In genomic region chr18:33820517-33821368, GRCh38 we compare ENCODE assay signal across 13 cellular contexts.
DNase-seq lines count a peak whose midpoint lies in the region; ATAC-seq lines count a peak whose summit lies in the region.
"Had no signal": no experiment of that assay in that cellular context is flagged by ENCODE, and none has a peak within 500 bp of the region (broad histone marks: within the 10 kb centered on the region; RNA-seq: fewer than 3 reads in every experiment).

No MANE protein-coding gene starts in this region.

- H3K4me3 ChIP-seq in H7 (ENCODE audit: insufficient read depth, low read depth, low read length) (no peak overlapping the region), neuronal stem cell (ENCODE audit: low read length in 2 of 2) (peak overlapping the region in 1 of 2 donors; percentile 54), GM23248 (no peak overlapping the region)
- H3K4me3 ChIP-seq: gastrocnemius medialis, thoracic aorta had no signal

- H3K4me2 ChIP-seq in neuronal stem cell (ENCODE audit: insufficient read depth, low read length, poor library complexity, severe bottlenecking) (no peak overlapping the region), GM23248 (ENCODE audit: unreplicated experiment) (no peak overlapping the region)

- H3K36me3 Mint-ChIP-seq in activated CD4-positive, alpha-beta T cell treated with anti-CD3 and anti-CD28 coated beads, Interleukin-2, amount 10 ng/mL, durations not matched to agents 24 days and 14 days (ENCODE audit: low read depth), result no peaks in the 10 kb centered on the region

- H4K20me1 ChIP-seq in GM23248 (ENCODE audit: insufficient read depth), result no peaks in the 10 kb centered on the region

- H3K18ac ChIP-seq in neuronal stem cell (ENCODE audit: low read length), result no peak overlapping the region

- H3K27me3 ChIP-seq in H7 (ENCODE audit: control insufficient read depth, insufficient read depth, low read length) (no peaks in the 10 kb centered on the region), neuronal stem cell (ENCODE audit: control insufficient read depth in 3 of 3, insufficient read depth in 3 of 3, low read depth in 1 of 3, low read length in 3 of 3) (peaks cover 0 to 17% (median 0%) of the 10 kb centered on the region in 3 experiments), GM23248 (replicated peaks; ENCODE audit: insufficient read depth) (no peaks in the 10 kb centered on the region)
- H3K27me3 ChIP-seq: gastrocnemius medialis had no signal

- H3K4ac ChIP-seq in neuronal stem cell (ENCODE audit: low read length), result no peak overlapping the region

- in situ Hi-C loops in GM23248 (cut with MboI), result no loop called here

- no CpG with 5 or more reads among the region's 39 CpGs for WGBS in neuronal stem cell (ENCODE audit: extremely low coverage in 2 of 2, insufficient read length in 2 of 2, insufficient replicate concordance in 1 of 2), 2 donors
- 46 to 70% methylated on average over 14 to 39 of the region's 39 CpGs for WGBS in GM23248 (ENCODE audit: low coverage in 1 of 2, low lambda C conversion rate in 2 of 2, missing lambda C conversion rate in 2 of 2), 2 experiments

- no peaks in the 10 kb centered on the region for H3K4me1 Mint-ChIP-seq in activated CD4-positive, alpha-beta T cell treated with anti-CD3 and anti-CD28 coated beads, Interleukin-2, amount 10 ng/mL, durations not matched to agents 24 days and 14 days

- H3K4me3 Mint-ChIP-seq in activated CD4-positive, alpha-beta T cell treated with anti-CD3 and anti-CD28 coated beads, Interleukin-2, amount 10 ng/mL, durations not matched to agents 24 days and 14 days, result no peak overlapping the region

- no peaks in the 10 kb centered on the region for H3K9me3 ChIP-seq in neuronal stem cell (replicated peaks in 1 of 2; ENCODE audit: control insufficient read depth in 2 of 2, insufficient read depth in 1 of 2, low read depth in 1 of 2, low read length in 2 of 2)
- H3K9me3 ChIP-seq in GM23248 (ENCODE audit: low read depth), result no peaks in the 10 kb centered on the region
- H3K9me3 ChIP-seq: gastrocnemius medialis, thoracic aorta had no signal

- ATAC-seq in HG02798 (IDR thresholded peaks at IDR 0.05; ENCODE audit: poor library complexity, unreplicated experiment) (no peak), GM19351 (IDR thresholded peaks at IDR 0.05; ENCODE audit: unreplicated experiment) (no peak)
- ATAC-seq: gastrocnemius medialis had no signal

- no peak overlapping the region for H3K9ac ChIP-seq in neuronal stem cell (ENCODE audit: low read depth, low read length, poor library complexity)
- H3K9ac ChIP-seq in GM23248, result no peak overlapping the region

- no peak overlapping the region for H3K14ac ChIP-seq in neuronal stem cell (ENCODE audit: low read length)

- no peak overlapping the region for H2BK120ac ChIP-seq in neuronal stem cell (ENCODE audit: low read depth, low read length)

- no peak overlapping the region for H4K8ac ChIP-seq in neuronal stem cell (ENCODE audit: low read depth, low read length)

- H2AFZ ChIP-seq in neuronal stem cell (ENCODE audit: low read length) (peak overlapping the region; percentile 74), GM23248 (no peak overlapping the region)

- H3K27ac ChIP-seq in neuronal stem cell (replicated peaks; ENCODE audit: low read length), result no peak overlapping the region
- no peak overlapping the region for H3K27ac ChIP-seq in GM23248
- H3K27ac ChIP-seq: gastrocnemius medialis, thoracic aorta had no signal

- H3K36me3 ChIP-seq in H7 (replicated peaks; ENCODE audit: control insufficient read depth, insufficient read depth, low read length) (no peaks in the 10 kb centered on the region), neuronal stem cell (replicated peaks in 1 of 2; ENCODE audit: control insufficient read depth in 2 of 2, insufficient read depth in 2 of 2, low read length in 2 of 2) (no peaks in the 10 kb centered on the region), GM23248 (ENCODE audit: low read depth) (no peaks in the 10 kb centered on the region)
- H3K36me3 ChIP-seq: gastrocnemius medialis, thoracic aorta had no signal

- H3K4me1 ChIP-seq in neuronal stem cell (ENCODE audit: control insufficient read depth in 2 of 2, insufficient read depth in 1 of 2, low read depth in 1 of 2, low read length in 2 of 2) (no peaks in the 10 kb centered on the region), GM23248 (ENCODE audit: insufficient read depth) (no peaks in the 10 kb centered on the region)
- H3K4me1 ChIP-seq: gastrocnemius medialis had no signal

- H3K79me1 ChIP-seq in neuronal stem cell (ENCODE audit: low read depth, low read length), result no peaks in the 10 kb centered on the region

- H3K27me3 Mint-ChIP-seq in activated CD4-positive, alpha-beta T cell treated with anti-CD3 and anti-CD28 coated beads, Interleukin-2, amount 10 ng/mL, durations not matched to agents 24 days and 14 days, result no peaks in the 10 kb centered on the region

- H3K9me2 ChIP-seq in GM23248 (ENCODE audit: insufficient read depth), result no peaks in the 10 kb centered on the region

- H3K9me3 Mint-ChIP-seq in activated CD4-positive, alpha-beta T cell treated with anti-CD3 and anti-CD28 coated beads, Interleukin-2, amount 10 ng/mL, durations not matched to agents 24 days and 14 days, result peaks cover 3% of the 10 kb centered on the region

- no peak overlapping the region for H4K91ac ChIP-seq in neuronal stem cell (ENCODE audit: low read depth, low read length, poor library complexity)

- H2BK15ac ChIP-seq in neuronal stem cell (ENCODE audit: low read length), result no peak overlapping the region

- H2BK12ac ChIP-seq in neuronal stem cell (ENCODE audit: low read length), result no peak overlapping the region

- intact Hi-C loops in activated CD4-positive, alpha-beta T cell treated with anti-CD3 and anti-CD28 coated beads, Interleukin-2, amount 10 ng/mL, durations not matched to agents 24 days and 14 days (cut with micrococcal nuclease), result no loop called here

- peak; percentile 4 for DNase-seq in H7
- peak; percentile 20 for DNase-seq in astrocyte of the hippocampus (ENCODE audit: low read depth, low spot score)
- peak; percentile 55 for DNase-seq in islet precursor cell
- no peak for DNase-seq in neuronal stem cell (ENCODE audit: low spot score)
- no peak for DNase-seq in activated CD4-positive, alpha-beta T cell treated with anti-CD3 and anti-CD28 coated beads, Interleukin-2, amount 10 ng/mL, durations not matched to agents 24 days and 14 days
- no peak for DNase-seq in GM23248
- DNase-seq: activated naive CD4-positive, alpha-beta T cell; effector memory CD4-positive, alpha-beta T cell; gastrocnemius medialis; NCI-H510A treated with DMSO at 0.1 percent for 48 hours had no signal

- H2AK5ac ChIP-seq in neuronal stem cell (ENCODE audit: low read depth, low read length), result no peak overlapping the region

- H3K23ac ChIP-seq in neuronal stem cell (ENCODE audit: low read depth, low read length, poor library complexity), result no peak overlapping the region

- no peaks in the 10 kb centered on the region for H3K79me2 ChIP-seq in GM23248 (ENCODE audit: insufficient read depth)

- no peak overlapping the region for H2BK5ac ChIP-seq in neuronal stem cell (ENCODE audit: low read length)

- H3F3A ChIP-seq in GM23248 (ENCODE audit: insufficient read depth), result no peaks in the 10 kb centered on the region

- no peak overlapping the region for H3K27ac Mint-ChIP-seq in activated CD4-positive, alpha-beta T cell treated with anti-CD3 and anti-CD28 coated beads, Interleukin-2, amount 10 ng/mL, durations not matched to agents 24 days and 14 days

Comparison
In these comparisons a context has a peak if more than half of its experiments do, and no peak if none do; other contexts are left out.
1. DNase-seq: peak in H7 (single experiment), astrocyte of the hippocampus (single experiment) and islet precursor cell (single experiment); none in neuronal stem cell (single experiment), activated CD4-positive, alpha-beta T cell treated with anti-CD3 and anti-CD28 coated beads, Interleukin-2, amount 10 ng/mL, durations not matched to agents 24 days and 14 days (single experiment) and GM23248 (single experiment).